Comparison of ENCODE assay signal across 19 cellular contexts in the genomic region with DNA sequence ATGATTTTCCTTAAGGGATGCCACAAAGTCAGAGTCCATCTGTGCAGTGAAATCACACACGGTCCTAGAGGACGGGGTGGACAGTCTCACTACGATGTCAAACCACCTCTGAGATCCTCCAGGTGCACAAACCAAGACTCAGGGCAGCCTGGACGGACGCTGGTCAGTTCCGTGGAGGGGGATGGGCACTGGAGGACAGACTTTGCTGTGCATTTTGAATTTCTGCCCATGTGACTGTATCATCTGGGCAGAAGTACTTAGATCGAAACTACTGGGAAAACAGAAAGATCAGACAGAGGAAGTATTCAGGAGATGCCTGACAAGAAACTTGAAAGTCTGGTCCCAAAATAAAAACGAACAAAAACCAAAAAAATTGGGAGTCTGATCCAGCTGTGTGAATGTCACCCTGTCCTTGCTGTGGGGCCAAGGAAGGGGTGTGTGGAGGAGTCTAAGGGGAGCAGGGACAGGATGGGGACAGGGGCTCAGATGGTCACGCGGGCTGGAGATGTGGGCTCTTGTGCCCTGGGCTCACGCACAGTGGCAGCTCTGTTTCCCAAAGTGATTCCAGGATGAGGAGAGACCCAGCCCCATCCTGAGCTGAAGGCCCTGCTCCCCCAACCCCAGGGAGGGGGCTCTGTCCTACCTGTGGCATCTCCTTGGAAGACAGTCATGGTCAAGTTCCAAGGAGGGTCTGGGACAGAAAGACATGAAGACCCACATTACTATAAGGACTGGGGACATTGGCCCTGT. TPM values are rescaled to one million over a fixed set of nuclear protein-coding genes. Genes with fewer than 3 reads are reported as not detected.
"Had no signal": no experiment of that assay in that cellular context is flagged by ENCODE, and none has a peak within 500 bp of the region (broad histone marks: within the 10 kb centered on the region; RNA-seq: fewer than 3 reads in every experiment).

No MANE protein-coding gene starts in this region.

- ATAC-seq: effector memory CD8-positive, alpha-beta T cell had no signal

- H3K4me3 Mint-ChIP-seq: activated T-helper 1 cell treated with anti-CD3 and anti-CD28 coated beads, Interleukin-12 subunit alpha, Interleukin-12 subunit beta, Interleukin-2, Interleukin-4 antibody, amounts not matched to agents 30 ng/mL and 10 ng/mL and 1 ng/mL, durations not matched to agents 14 hours and 24 hours and 36 hours; effector memory CD8-positive, alpha-beta T cell; neural crest cell; stimulated activated naive CD8-positive, alpha-beta T cell treated with anti-CD3 and anti-CD28 coated beads, Interleukin-15, Interleukin-2, amounts not matched to agents 100 ng/mL and 50 ng/mL, for 24 hours; T-helper 2 cell treated with Interferon-gamma antibody and Interleukin-4, amounts not matched to agents 5 μg/mL and 100 μg/mL, for 36 hours had no signal

- FAIRE-seq: bronchial epithelial cell, colon had no signal

- DNase-seq: activated CD4-positive, alpha-beta T cell treated with anti-CD3 and anti-CD28 coated beads, Interleukin-2, amount 50 U/mL, for 4 hours; activated CD4-positive, CD25-positive, alpha-beta regulatory T cell treated with anti-CD3 and anti-CD28 coated beads, Interleukin-2, amount 50 U/mL, for 72 hours; activated naive CD4-positive, alpha-beta T cell; effector memory CD8-positive, alpha-beta T cell; sigmoid colon; uterus had no signal

- H3K27ac Mint-ChIP-seq: activated T-helper 1 cell treated with anti-CD3 and anti-CD28 coated beads, Interleukin-12 subunit alpha, Interleukin-12 subunit beta, Interleukin-2, Interleukin-4 antibody, amounts not matched to agents 30 ng/mL and 10 ng/mL and 1 ng/mL, durations not matched to agents 14 hours and 24 hours and 36 hours; stimulated activated naive CD8-positive, alpha-beta T cell treated with anti-CD3 and anti-CD28 coated beads, Interleukin-15, Interleukin-2, amounts not matched to agents 100 ng/mL and 50 ng/mL, for 24 hours; T-helper 2 cell treated with Interferon-gamma antibody and Interleukin-4, amounts not matched to agents 5 μg/mL and 100 μg/mL, for 36 hours had no signal

- H3K9me3 Mint-ChIP-seq: activated T-helper 1 cell treated with anti-CD3 and anti-CD28 coated beads, Interleukin-12 subunit alpha, Interleukin-12 subunit beta, Interleukin-2, Interleukin-4 antibody, amounts not matched to agents 30 ng/mL and 10 ng/mL and 1 ng/mL, durations not matched to agents 14 hours and 24 hours and 36 hours; effector memory CD8-positive, alpha-beta T cell; neural crest cell; stimulated activated naive CD8-positive, alpha-beta T cell treated with anti-CD3 and anti-CD28 coated beads, Interleukin-15, Interleukin-2, amounts not matched to agents 100 ng/mL and 50 ng/mL, for 24 hours had no signal

- H3K4me1 Mint-ChIP-seq: neural crest cell had no signal

RNA-seq across cellular contexts. Expression of a gene that starts 1.5 kb away (rescaled TPM):
- total RNA-seq: ascending aorta, bronchial epithelial cell, kidney epithelial cell, myocyte, neural crest cell had no signal

RNA-seq across cellular contexts. Expression of a gene that starts 21.6 kb away (rescaled TPM):
- total RNA-seq: activated T-helper 1 cell treated with anti-CD3 and anti-CD28 coated beads, Interleukin-12 subunit alpha, Interleukin-12 subunit beta, Interleukin-2, Interleukin-4 antibody, amounts not matched to agents 30 ng/mL and 10 ng/mL and 1 ng/mL, durations not matched to agents 14 hours and 24 hours and 36 hours; ascending aorta; bronchial epithelial cell; hepatocyte; kidney epithelial cell; liver; mesenteric fat pad; myocyte; neural crest cell; sigmoid colon; thoracic aorta; uterus had no signal

RNA-seq across cellular contexts. Expression of a gene that starts 39.3 kb away (rescaled TPM):
- total RNA-seq: bronchial epithelial cell, myocyte, neural crest cell had no signal

RNA-seq across cellular contexts. Expression of a gene that starts 44.9 kb away (rescaled TPM):
- total RNA-seq: ascending aorta, bronchial epithelial cell, hepatocyte, kidney epithelial cell, myocyte, neural crest cell had no signal
